Comparison of ENCODE assay signal across 1 cellular context in the genomic region with DNA sequence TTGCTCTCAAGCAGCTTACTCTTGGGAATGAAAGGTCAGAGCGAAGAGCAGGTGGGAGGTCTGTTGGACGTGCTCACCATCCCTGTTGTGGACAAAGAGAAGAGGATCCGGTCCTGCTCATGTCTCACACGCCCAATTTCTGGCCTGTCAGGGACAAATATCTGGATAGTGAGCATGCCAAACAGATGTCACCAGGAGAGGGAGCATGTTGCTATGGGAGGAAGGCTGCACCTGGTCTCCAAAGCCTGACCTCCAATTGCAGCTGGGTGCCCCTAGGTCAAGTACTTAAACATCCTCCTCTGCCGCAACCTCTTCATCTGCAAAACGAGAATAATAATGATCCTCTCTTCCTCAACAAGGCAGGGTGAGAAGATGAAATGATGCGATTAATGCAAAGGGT.
TF ChIP-seq lines count a peak whose summit lies in the region.

No MANE protein-coding gene starts in this region.

TF ChIP-seq in HepG2, 621 proteins besides CTCF, POLR2A, EP300 and RAD21 (continued from another document):
- TF ChIP-seq, protein P1, sequence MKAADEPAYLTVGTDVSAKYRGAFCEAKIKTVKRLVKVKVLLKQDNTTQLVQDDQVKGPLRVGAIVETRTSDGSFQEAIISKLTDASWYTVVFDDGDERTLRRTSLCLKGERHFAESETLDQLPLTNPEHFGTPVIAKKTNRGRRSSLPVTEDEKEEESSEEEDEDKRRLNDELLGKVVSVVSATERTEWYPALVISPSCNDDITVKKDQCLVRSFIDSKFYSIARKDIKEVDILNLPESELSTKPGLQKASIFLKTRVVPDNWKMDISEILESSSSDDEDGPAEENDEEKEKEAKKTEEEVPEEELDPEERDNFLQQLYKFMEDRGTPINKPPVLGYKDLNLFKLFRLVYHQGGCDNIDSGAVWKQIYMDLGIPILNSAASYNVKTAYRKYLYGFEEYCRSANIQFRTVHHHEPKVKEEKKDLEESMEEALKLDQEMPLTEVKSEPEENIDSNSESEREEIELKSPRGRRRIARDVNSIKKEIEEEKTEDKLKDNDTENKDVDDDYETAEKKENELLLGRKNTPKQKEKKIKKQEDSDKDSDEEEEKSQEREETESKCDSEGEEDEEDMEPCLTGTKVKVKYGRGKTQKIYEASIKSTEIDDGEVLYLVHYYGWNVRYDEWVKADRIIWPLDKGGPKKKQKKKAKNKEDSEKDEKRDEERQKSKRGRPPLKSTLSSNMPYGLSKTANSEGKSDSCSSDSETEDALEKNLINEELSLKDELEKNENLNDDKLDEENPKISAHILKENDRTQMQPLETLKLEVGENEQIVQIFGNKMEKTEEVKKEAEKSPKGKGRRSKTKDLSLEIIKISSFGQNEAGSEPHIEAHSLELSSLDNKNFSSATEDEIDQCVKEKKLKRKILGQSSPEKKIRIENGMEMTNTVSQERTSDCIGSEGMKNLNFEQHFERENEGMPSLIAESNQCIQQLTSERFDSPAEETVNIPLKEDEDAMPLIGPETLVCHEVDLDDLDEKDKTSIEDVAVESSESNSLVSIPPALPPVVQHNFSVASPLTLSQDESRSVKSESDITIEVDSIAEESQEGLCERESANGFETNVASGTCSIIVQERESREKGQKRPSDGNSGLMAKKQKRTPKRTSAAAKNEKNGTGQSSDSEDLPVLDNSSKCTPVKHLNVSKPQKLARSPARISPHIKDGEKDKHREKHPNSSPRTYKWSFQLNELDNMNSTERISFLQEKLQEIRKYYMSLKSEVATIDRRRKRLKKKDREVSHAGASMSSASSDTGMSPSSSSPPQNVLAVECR (CRISPR knock-in tag; IDR thresholded peaks at IDR 0.05; ENCODE audit: borderline replicate concordance), result no peak
- TF ChIP-seq, protein P2, sequence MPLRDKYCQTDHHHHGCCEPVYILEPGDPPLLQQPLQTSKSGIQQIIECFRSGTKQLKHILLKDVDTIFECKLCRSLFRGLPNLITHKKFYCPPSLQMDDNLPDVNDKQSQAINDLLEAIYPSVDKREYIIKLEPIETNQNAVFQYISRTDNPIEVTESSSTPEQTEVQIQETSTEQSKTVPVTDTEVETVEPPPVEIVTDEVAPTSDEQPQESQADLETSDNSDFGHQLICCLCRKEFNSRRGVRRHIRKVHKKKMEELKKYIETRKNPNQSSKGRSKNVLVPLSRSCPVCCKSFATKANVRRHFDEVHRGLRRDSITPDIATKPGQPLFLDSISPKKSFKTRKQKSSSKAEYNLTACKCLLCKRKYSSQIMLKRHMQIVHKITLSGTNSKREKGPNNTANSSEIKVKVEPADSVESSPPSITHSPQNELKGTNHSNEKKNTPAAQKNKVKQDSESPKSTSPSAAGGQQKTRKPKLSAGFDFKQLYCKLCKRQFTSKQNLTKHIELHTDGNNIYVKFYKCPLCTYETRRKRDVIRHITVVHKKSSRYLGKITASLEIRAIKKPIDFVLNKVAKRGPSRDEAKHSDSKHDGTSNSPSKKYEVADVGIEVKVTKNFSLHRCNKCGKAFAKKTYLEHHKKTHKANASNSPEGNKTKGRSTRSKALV (CRISPR knock-in tag; IDR thresholded peaks at IDR 0.05), result no peak
- peak; percentile 58 for TF ChIP-seq STAG1 (CRISPR knock-in tag; IDR thresholded peaks at IDR 0.05)
- no peak for TF ChIP-seq NR2F6 (IDR thresholded peaks at IDR 0.05)
- TF ChIP-seq NR2F6 (CRISPR knock-in tag; IDR thresholded peaks at IDR 0.05), result 0 out of 2 replicates have a peak, but pooled peaks have one; percentile 19
- TF ChIP-seq HHEX (CRISPR knock-in tag; IDR thresholded peaks at IDR 0.05), result no peak
- TF ChIP-seq IKZF1 (IDR thresholded peaks at IDR 0.05), result no peak
- TF ChIP-seq SMC3 (IDR thresholded peaks at IDR 0.05; ENCODE audit: low read length), result peak; percentile 39; the same call in 1 of the 2 replicates
